Comparison of ENCODE assay signal across 20 cellular contexts in genomic region chr6:121597654-121598053, GRCh38.
DNase-seq lines count a peak whose midpoint lies in the region; ATAC-seq and TF ChIP-seq lines count a peak whose summit lies in the region.
"Had no signal": no experiment of that assay in that cellular context is flagged by ENCODE, and none has a peak within 500 bp of the region (broad histone marks: within the 10 kb centered on the region; RNA-seq: fewer than 3 reads in every experiment).

No MANE protein-coding gene starts in this region.

- BruUV-seq in PC-9 (replicated peaks; lab: Mats Ljungman, UMichigan), result no TSS peak

- no peaks in the 10 kb centered on the region for H3K9me2 ChIP-seq in PC-9 (ENCODE audit: insufficient read depth)

- no peaks in the 10 kb centered on the region for H4K20me1 ChIP-seq in PC-9 (ENCODE audit: insufficient read depth)

- H3K4me2 ChIP-seq in PC-9, result no peak overlapping the region

- POLR2A ChIA-PET in PC-9 (lab: Charles Lee; ENCODE audit: unreplicated experiment), result no interaction called here

- 0 out of 2 replicates have a peak overlapping the region, but pooled peaks have one; percentile 34 for H2AFZ ChIP-seq in PC-9

- ATAC-seq in esophagus mucosa (peak; percentile 81), GM19463 (IDR thresholded peaks at IDR 0.05; ENCODE audit: unreplicated experiment) (no peak)
- ATAC-seq: lower lobe of right lung; stimulated activated memory B cell treated with anti-CD40 and anti-IgM and Interleukin-4, amounts not matched to agents 10 μg/mL and 1 μg/mL and 100 μg/mL, for 72 hours had no signal

- no peak for TF ChIP-seq CTCF in PC-9 (conservative IDR thresholded peaks at IDR 0.05)

- H3K9me3 ChIP-seq in PC-9 (ENCODE audit: insufficient read depth, low read depth), result no peaks in the 10 kb centered on the region
- H3K9me3 ChIP-seq: lower lobe of right lung, sigmoid colon had no signal

- H3K4me3 ChIP-seq in PC-9, result no peak overlapping the region
- H3K4me3 ChIP-seq: cardiac muscle cell, lower lobe of right lung, sigmoid colon had no signal

- H3K4me1 ChIP-seq in PC-9 (replicated peaks; ENCODE audit: insufficient read depth), result peaks cover 5% of the 10 kb centered on the region; the same call in 1 of the 2 replicates
- H3K4me1 ChIP-seq: lower lobe of right lung had no signal

- intact Hi-C loops in PC-9 (cut with micrococcal nuclease; ENCODE audit: unreplicated experiment), result no loop called here

- DNase-seq in EL, result peak; percentile 64
- no peak for DNase-seq in PC-9
- peak; percentile 34 for DNase-seq in non-pigmented ciliary epithelial cell (ENCODE audit: low read depth)
- DNase-seq in NCI-H146 treated with DMSO at 0.1 percent for 48 hours (lab: John Stamatoyannopoulos, UW; ENCODE audit: unreplicated experiment), result no peak
- no peak for DNase-seq in OCI-M1 (lab: John Stamatoyannopoulos, UW)
- DNase-seq in ecto neural progenitor cell (ENCODE audit: low spot score), result no peak
- DNase-seq: activated naive CD4-positive, alpha-beta T cell; CD4-positive, CD25-positive, alpha-beta regulatory T cell; GDM1; lower lobe of right lung; MM.1S; NCI-H2107; nephron progenitor cell; SIG-M5; sigmoid colon had no signal

- CTCF ChIA-PET in PC-9 (lab: Charles Lee), result no interaction called here

- no peaks in the 10 kb centered on the region for H3K36me3 ChIP-seq in PC-9 (ENCODE audit: low read depth)
- H3K36me3 ChIP-seq: cardiac muscle cell, lower lobe of right lung, sigmoid colon had no signal

- H3K79me2 ChIP-seq in PC-9 (ENCODE audit: low read depth), result no peaks in the 10 kb centered on the region

- H3F3A ChIP-seq in PC-9 (ENCODE audit: insufficient read depth, low read depth), result no peaks in the 10 kb centered on the region

- H3K27me3 ChIP-seq in PC-9 (ENCODE audit: insufficient read depth, low read depth), result no peaks in the 10 kb centered on the region
- H3K27me3 ChIP-seq: cardiac muscle cell, sigmoid colon had no signal

- H3K27ac ChIP-seq in PC-9, result no peak overlapping the region
- H3K27ac ChIP-seq: cardiac muscle cell, HL-60, lower lobe of right lung, sigmoid colon had no signal

Comparison
In these comparisons a context has a peak if more than half of its experiments do, and no peak if none do; other contexts are left out.
1. DNase-seq: peak in EL (single experiment) and non-pigmented ciliary epithelial cell (single experiment); none in PC-9 (0 of 2), NCI-H146 treated with DMSO at 0.1 percent for 48 hours (single experiment), OCI-M1 (single experiment) and ecto neural progenitor cell (single experiment).